In the genomic region with DNA sequence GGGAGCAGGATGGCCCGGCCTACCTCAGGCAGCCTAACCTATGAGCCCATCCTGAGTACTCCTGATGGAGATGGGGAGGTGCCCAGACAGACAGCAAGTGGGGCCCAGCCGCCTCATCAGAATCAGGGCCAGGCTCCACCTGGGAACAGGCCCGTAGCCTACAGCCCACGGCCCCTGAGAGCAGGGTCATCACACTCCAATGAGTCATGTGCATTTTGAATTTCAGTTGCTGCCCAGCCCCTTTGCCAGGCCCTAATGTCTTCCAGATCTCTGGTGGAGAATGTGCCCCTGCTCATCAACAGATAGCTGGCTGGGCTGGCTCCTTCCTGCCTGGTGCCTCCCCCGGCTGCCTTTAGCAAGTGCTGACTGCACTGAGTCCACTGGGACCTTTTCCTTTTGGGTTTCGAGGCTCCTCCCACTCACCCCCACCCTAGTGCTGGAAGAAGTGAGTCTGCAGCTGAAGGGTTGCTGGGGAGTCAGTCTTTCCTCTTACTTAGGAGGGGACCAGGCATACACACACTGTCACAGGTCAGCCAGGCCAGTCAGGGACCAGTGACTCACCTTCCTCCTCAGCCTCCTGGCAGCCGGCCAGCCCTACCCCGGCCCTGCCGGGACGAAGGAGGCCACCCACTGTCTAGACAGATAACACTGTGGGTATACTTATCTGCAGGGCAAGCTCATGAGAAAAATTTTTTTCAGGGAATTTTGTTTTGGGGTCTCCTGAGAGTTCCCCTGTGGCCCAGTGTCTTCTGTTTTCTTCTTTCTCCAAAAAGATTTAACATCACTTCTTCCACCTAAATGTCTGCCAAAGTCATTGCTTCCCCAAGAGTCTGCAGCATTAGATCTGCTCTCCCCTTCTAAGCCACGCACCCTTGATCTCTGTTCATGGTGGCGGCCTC, we compare ENCODE assay signal across 6 cellular contexts. TPM values are rescaled to one million over a fixed set of nuclear protein-coding genes. Genes with fewer than 3 reads are reported as not detected.
DNase-seq lines count a peak whose midpoint lies in the region; ATAC-seq and TF ChIP-seq lines count a peak whose summit lies in the region.

No MANE protein-coding gene starts in this region.

- no peaks in the 10 kb centered on the region for H3K9me3 ChIP-seq in SK-N-SH

- no peak overlapping the region for H2AFZ ChIP-seq in SK-N-SH (ENCODE audit: low read depth)

- no peaks in the 10 kb centered on the region for H4K20me1 ChIP-seq in SK-N-SH (ENCODE audit: insufficient read depth)

- H3K4me2 ChIP-seq in SK-N-SH = peak overlapping the region; percentile 65

- H3F3A ChIP-seq in SK-N-SH (replicated peaks; ENCODE audit: insufficient read depth) = peaks cover 25% of the 10 kb centered on the region

- peaks cover 25 to 30% of the 10 kb centered on the region in 2 experiments for H3K4me1 ChIP-seq in SK-N-SH (ENCODE audit: control insufficient read depth in 1 of 2, insufficient read depth in 2 of 2, low read depth in 1 of 2, low read length in 1 of 2)

- H3K36me3 ChIP-seq in SK-N-SH (replicated peaks in 1 of 2; ENCODE audit: control insufficient read depth in 1 of 2, insufficient read depth in 2 of 2, low read length in 1 of 2) = peaks cover 12 to 42% of the 10 kb centered on the region in 2 experiments

- CTCF ChIA-PET in SK-N-SH (lab: Yijun Ruan, JAX) = interaction anchor here (0.6 to 9.5 kb wide), 18 partner anchors 9 to 103 kb away, joined by 3 to 59 read pairs (median 3); a partner anchor contains a TSS

- TF ChIP-seq RAD21 in SK-N-SH (IDR thresholded peaks at IDR 0.05; ENCODE audit: low read length) = peak; percentile 23; the same call in 1 of the 2 replicates

- POLR2A ChIA-PET in SK-N-SH (lab: Yijun Ruan, JAX) = interaction anchor here (0.8 to 2.6 kb wide), 5 partner anchors 9 to 70 kb away, joined by 3 to 12 read pairs (median 4); a partner anchor contains a TSS

- peak in 1 of 2 experiments; percentile 77; a peak in 1 of 4 replicates for TF ChIP-seq EP300 in SK-N-SH (IDR thresholded peaks at IDR 0.05; ENCODE audit: borderline replicate concordance in 1 of 2, low read depth in 1 of 2, low read length in 1 of 2)

- peak; percentile 53 for ATAC-seq in GM21529 (IDR thresholded peaks at IDR 0.05; ENCODE audit: unreplicated experiment)
- ATAC-seq in GM21528 (IDR thresholded peaks at IDR 0.05; ENCODE audit: low FRiP score, unreplicated experiment) = no peak

- no peak for TF ChIP-seq CTCF in SK-N-SH (IDR thresholded peaks at IDR 0.05)
- no peak for TF ChIP-seq CTCF in retinal pigment epithelial cell (conservative IDR thresholded peaks at IDR 0.05; ENCODE audit: low read depth, low read length)

- no peaks in the 10 kb centered on the region for H3K27me3 ChIP-seq in SK-N-SH (ENCODE audit: insufficient read depth)

- peak overlapping the region; percentile 98 for H3K27ac ChIP-seq in SK-N-SH (ENCODE audit: low read depth in 2 of 2, low read length in 1 of 2)

- no peaks in the 10 kb centered on the region; the same call in 1 of the 2 replicates for H3K79me2 ChIP-seq in SK-N-SH (ENCODE audit: insufficient read depth)

- no peak overlapping the region for H3K4me3 ChIP-seq in SK-N-SH (ENCODE audit: low read depth in 2 of 2, low read length in 1 of 2)
- no peak overlapping the region for H3K4me3 ChIP-seq in retinal pigment epithelial cell (ENCODE audit: low read length)

- H3K9me2 ChIP-seq in SK-N-SH = no peaks in the 10 kb centered on the region

- peak; percentile 87 for DNase-seq in SK-N-SH
- DNase-seq in dedifferentiated amniotic fluid mesenchymal stem cell (ENCODE audit: extremely low spot score) = peak; percentile 55
- peak; percentile 80 for DNase-seq in retinal pigment epithelial cell (ENCODE audit: low read depth)
- DNase-seq in NCI-H1092 treated with DMSO at 0.1 percent for 48 hours (lab: John Stamatoyannopoulos, UW) = no peak

- WGBS in SK-N-SH (ENCODE audit: low lambda C conversion rate) = 14% methylated on average over 10 of the region's 12 CpGs

- peak overlapping the region; percentile 73 for H3K9ac ChIP-seq in SK-N-SH

TF ChIP-seq in SK-N-SH, 30 proteins besides CTCF, POLR2A, EP300 and RAD21 (continues in another document):
- TF ChIP-seq MEF2A (IDR thresholded peaks at IDR 0.05; ENCODE audit: borderline replicate concordance, low read depth) (no peak), CHD2 (IDR thresholded peaks at IDR 0.05; ENCODE audit: low read length, partially characterized antibody) (peak; percentile 12), NFIC (IDR thresholded peaks at IDR 0.05; ENCODE audit: borderline replicate concordance) (peak; percentile 99), YY1 (IDR thresholded peaks at IDR 0.05; ENCODE audit: low read depth) (0 out of 2 replicates have a peak, but pooled peaks have one; percentile 7), FOXM1 (IDR thresholded peaks at IDR 0.05; ENCODE audit: low read depth) (peak; percentile 70; the same call in 1 of the 2 replicates), JUND (IDR thresholded peaks at IDR 0.05) (peak; percentile 83), RCOR1 (IDR thresholded peaks at IDR 0.05; ENCODE audit: low read length) (peak; percentile 48), SIN3A (IDR thresholded peaks at IDR 0.05; ENCODE audit: borderline replicate concordance, low read depth, low read length) (peak; percentile 51; the same call in 1 of the 2 replicates), ELF1 (IDR thresholded peaks at IDR 0.05) (no peak), RXRA (IDR thresholded peaks at IDR 0.05; ENCODE audit: borderline replicate concordance, low read depth) (peak; percentile 93; the same call in 1 of the 2 replicates), TEAD4 (IDR thresholded peaks at IDR 0.05; ENCODE audit: borderline replicate concordance, insufficient read depth) (peak; percentile 71; the same call in 1 of the 2 replicates), POLR2AphosphoS5 (IDR thresholded peaks at IDR 0.05; ENCODE audit: low read depth, low read length) (peak; percentile 90), MXI1 (IDR thresholded peaks at IDR 0.05; ENCODE audit: low read depth, low read length) (no peak)
- TF ChIP-seq, protein P1, sequence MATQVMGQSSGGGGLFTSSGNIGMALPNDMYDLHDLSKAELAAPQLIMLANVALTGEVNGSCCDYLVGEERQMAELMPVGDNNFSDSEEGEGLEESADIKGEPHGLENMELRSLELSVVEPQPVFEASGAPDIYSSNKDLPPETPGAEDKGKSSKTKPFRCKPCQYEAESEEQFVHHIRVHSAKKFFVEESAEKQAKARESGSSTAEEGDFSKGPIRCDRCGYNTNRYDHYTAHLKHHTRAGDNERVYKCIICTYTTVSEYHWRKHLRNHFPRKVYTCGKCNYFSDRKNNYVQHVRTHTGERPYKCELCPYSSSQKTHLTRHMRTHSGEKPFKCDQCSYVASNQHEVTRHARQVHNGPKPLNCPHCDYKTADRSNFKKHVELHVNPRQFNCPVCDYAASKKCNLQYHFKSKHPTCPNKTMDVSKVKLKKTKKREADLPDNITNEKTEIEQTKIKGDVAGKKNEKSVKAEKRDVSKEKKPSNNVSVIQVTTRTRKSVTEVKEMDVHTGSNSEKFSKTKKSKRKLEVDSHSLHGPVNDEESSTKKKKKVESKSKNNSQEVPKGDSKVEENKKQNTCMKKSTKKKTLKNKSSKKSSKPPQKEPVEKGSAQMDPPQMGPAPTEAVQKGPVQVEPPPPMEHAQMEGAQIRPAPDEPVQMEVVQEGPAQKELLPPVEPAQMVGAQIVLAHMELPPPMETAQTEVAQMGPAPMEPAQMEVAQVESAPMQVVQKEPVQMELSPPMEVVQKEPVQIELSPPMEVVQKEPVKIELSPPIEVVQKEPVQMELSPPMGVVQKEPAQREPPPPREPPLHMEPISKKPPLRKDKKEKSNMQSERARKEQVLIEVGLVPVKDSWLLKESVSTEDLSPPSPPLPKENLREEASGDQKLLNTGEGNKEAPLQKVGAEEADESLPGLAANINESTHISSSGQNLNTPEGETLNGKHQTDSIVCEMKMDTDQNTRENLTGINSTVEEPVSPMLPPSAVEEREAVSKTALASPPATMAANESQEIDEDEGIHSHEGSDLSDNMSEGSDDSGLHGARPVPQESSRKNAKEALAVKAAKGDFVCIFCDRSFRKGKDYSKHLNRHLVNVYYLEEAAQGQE (IDR thresholded peaks at IDR 0.05; ENCODE audit: low read depth, low read length) = 0 out of 2 replicates have a peak, but pooled peaks have one; percentile 3
- TF ChIP-seq, protein P2, sequence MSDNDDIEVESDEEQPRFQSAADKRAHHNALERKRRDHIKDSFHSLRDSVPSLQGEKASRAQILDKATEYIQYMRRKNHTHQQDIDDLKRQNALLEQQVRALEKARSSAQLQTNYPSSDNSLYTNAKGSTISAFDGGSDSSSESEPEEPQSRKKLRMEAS (IDR thresholded peaks at IDR 0.05; ENCODE audit: low read depth) = peak; percentile 85; the same call in 1 of the 2 replicates

RNA-seq across cellular contexts. Expression of a gene that starts 9.1 kb away (rescaled TPM):
- polyA plus RNA-seq in SK-N-SH (2012; rRNA removed) = 4.0 and 4.5 TPM in 2 replicates
- polyA plus RNA-seq in SK-N-SH (2012; cell fraction: cytosol; rRNA removed) = 0.72 and 0.77 TPM in 2 replicates
- polyA plus RNA-seq in SK-N-SH (2012; cell fraction: nucleus; rRNA removed) = 39.2 and 57.2 TPM in 2 replicates

RNA-seq across cellular contexts. Expression of a gene that starts 10.9 kb away (rescaled TPM):
- 36.0 and 38.3 TPM in 2 replicates for polyA plus RNA-seq in SK-N-SH (2012; rRNA removed)
- polyA plus RNA-seq in SK-N-SH (2012; cell fraction: cytosol; rRNA removed) = 7.9 and 16.1 TPM in 2 replicates
- polyA plus RNA-seq in SK-N-SH (2012; cell fraction: nucleus; rRNA removed) = 145 and 146 TPM in 2 replicates

RNA-seq across cellular contexts. Expression of a gene that starts 14.9 kb away (rescaled TPM):
- 0.52 and 0.67 TPM in 2 replicates for polyA plus RNA-seq in SK-N-SH (2012; rRNA removed)
- polyA plus RNA-seq in SK-N-SH (2012; cell fraction: cytosol; rRNA removed) = 0.27 and 0.37 TPM in 2 replicates
- polyA plus RNA-seq in SK-N-SH (2012; cell fraction: nucleus; rRNA removed) = 3.1 and 3.4 TPM in 2 replicates

RNA-seq across cellular contexts. Expression of a gene that starts 18.5 kb away (rescaled TPM):
- polyA plus RNA-seq in SK-N-SH (2012; rRNA removed) = 123 and 125 TPM in 2 replicates
- 97.6 and 104 TPM in 2 replicates for polyA plus RNA-seq in SK-N-SH (2012; cell fraction: cytosol; rRNA removed)
- polyA plus RNA-seq in SK-N-SH (2012; cell fraction: nucleus; rRNA removed) = 77.3 and 91.3 TPM in 2 replicates

RNA-seq across cellular contexts. Expression of a gene that starts 20.2 kb away (rescaled TPM):
- 123 and 167 TPM in 2 replicates for polyA plus RNA-seq in SK-N-SH (2012; rRNA removed)
- 60.6 and 67.2 TPM in 2 replicates for polyA plus RNA-seq in SK-N-SH (2012; cell fraction: cytosol; rRNA removed)
- 478 and 1,049 TPM in 2 replicates for polyA plus RNA-seq in SK-N-SH (2012; cell fraction: nucleus; rRNA removed)
